In the genomic region with DNA sequence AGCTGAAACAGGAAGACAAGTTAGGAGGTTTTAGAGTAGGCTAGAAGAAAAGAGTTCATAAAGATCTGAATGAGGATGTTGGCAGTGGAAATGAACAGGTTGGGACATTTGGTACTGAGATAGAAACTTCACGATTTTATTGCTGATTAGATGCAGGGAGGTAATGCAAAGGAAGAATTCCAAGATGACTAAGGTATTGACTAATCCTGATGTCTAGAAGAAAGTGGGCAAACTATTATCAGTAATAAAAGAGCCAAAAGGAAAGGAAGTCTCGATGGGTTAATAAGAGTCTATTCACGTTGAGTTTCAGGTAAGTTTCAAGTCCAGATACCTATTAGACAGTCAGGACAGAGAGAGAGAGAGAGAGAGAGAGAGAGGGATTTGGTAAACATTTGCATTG, we compare ENCODE assay signal across 30 cellular contexts.
"Had no signal": no experiment of that assay in that cellular context is flagged by ENCODE, and none has a peak within 500 bp of the region (broad histone marks: within the 10 kb centered on the region; RNA-seq: fewer than 3 reads in every experiment).

No MANE protein-coding gene starts in this region.

- H3K4me2 ChIP-seq: neural progenitor cell, smooth muscle cell had no signal

- FAIRE-seq: urothelium cell line had no signal

- H3K36me3 ChIP-seq: neural progenitor cell, ovary, right lobe of liver, spleen, stomach, thoracic aorta, thyroid gland, tibial nerve, upper lobe of left lung, vagina had no signal

- H3K9ac ChIP-seq: neural progenitor cell, parathyroid adenoma had no signal

- DNase-seq: naive B cell; naive thymus-derived CD8-positive, alpha-beta T cell; nephron progenitor cell; occipital lobe; ovary; posterior cingulate gyrus; psoas muscle; right cardiac atrium; right lobe of liver; spleen; stimulated activated CD4-positive, alpha-beta T cell treated with anti-CD3 and anti-CD28 coated beads, Interleukin-12 subunit alpha, Interleukin-12 subunit beta, amount 100 ng/mL, for 4 hours; stimulated activated CD4-positive, alpha-beta T cell treated with anti-CD3 and anti-CD28 coated beads, Interleukin-1b, Interleukin-23, amount 100 ng/mL, for 48 hours; stimulated activated CD4-positive, alpha-beta T cell treated with anti-CD3 and anti-CD28 coated beads, Interleukin-4, amount 100 ng/mL, for 1 hour; stimulated activated CD4-positive, alpha-beta T cell treated with anti-CD3 and anti-CD28 coated beads, Interleukin-4, amount 100 ng/mL, for 4 hours; stimulated activated CD8-positive, alpha-beta memory T cell treated with anti-CD3 and anti-CD28 coated beads, Interleukin-4, amount 100 ng/mL, for 48 hours; stimulated activated naive CD4-positive, alpha-beta T cell treated with Interleukin-2 at 50 U/mL for 16 hours; stomach; thyroid gland; trophoblast cell; upper lobe of left lung had no signal

- H3K27ac ChIP-seq: neural progenitor cell, ovary, parathyroid adenoma, psoas muscle, right lobe of liver, skin epidermis, spleen, stomach, thoracic aorta, thyroid gland, tibial nerve, upper lobe of left lung, vagina had no signal

- H3K9me3 ChIP-seq: ovary, psoas muscle, right lobe of liver, spleen, stomach, thoracic aorta, thyroid gland, tibial nerve, upper lobe of left lung, vagina had no signal

- H2AFZ ChIP-seq: neural progenitor cell, parathyroid adenoma had no signal

- H3K4me1 ChIP-seq: neural progenitor cell, parathyroid adenoma, psoas muscle, right lobe of liver, spleen, stomach, thyroid gland, tibial nerve, upper lobe of left lung, vagina had no signal

- H3K4me3 ChIP-seq: neural progenitor cell, ovary, psoas muscle, right lobe of liver, skin epidermis, smooth muscle cell, spleen, stomach, thoracic aorta, thyroid gland, tibial nerve, upper lobe of left lung, vagina had no signal

- ATAC-seq: naive thymus-derived CD8-positive, alpha-beta T cell; natural killer cell treated with Interleukin-12 subunit alpha and Interleukin-12 subunit beta and Interleukin-15 and Interleukin-18, amount 100 ng/mL, for 72 hours; psoas muscle; right cardiac atrium; right lobe of liver; stimulated activated memory B cell treated with anti-CD40 and anti-IgM and Interleukin-4, amounts not matched to agents 10 μg/mL and 1 μg/mL and 100 μg/mL, for 72 hours had no signal

- H3K79me2 ChIP-seq: parathyroid adenoma had no signal

- H3K27me3 ChIP-seq: neural progenitor cell, ovary, right lobe of liver, spleen, stomach, thyroid gland, tibial nerve, upper lobe of left lung, vagina had no signal
